In the genomic region with DNA sequence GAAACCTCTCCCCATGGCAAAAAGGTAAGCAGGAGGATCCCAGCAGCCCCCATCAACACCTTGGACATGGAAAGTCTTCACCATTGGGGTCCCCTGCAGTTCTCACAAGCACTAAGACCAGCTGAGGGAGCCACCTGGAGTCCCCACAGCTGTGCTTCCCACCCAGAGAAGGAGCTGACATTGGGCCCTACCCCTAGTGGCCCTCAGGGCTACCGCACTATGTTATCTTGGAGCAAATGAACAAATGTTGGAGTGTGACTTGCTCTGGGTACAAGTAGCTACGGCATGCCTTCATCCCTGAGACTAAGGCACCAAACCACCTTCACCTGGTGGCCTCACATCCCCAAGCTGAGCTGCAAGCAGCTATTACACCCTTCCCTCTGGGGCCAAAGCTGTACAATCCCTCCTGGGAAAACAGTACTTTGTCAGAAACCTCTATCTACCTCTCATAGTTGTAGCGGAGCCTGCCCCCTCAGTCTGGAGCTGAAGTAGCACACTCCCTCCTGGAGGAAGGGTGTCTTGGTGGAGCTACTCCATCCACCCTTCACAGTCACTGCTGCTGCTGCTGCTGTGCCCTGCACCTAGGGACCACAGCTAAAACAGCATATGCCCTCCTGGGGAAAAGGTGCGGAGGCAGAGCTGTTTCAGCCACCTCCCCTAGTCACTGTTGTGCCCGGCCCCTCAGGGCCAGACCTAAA, we compare ENCODE assay signal across 28 cellular contexts. TPM values are rescaled to one million over a fixed set of nuclear protein-coding genes. Genes with fewer than 3 reads are reported as not detected.
DNase-seq lines count a peak whose midpoint lies in the region; ATAC-seq and TF ChIP-seq lines count a peak whose summit lies in the region.
"Had no signal": no experiment of that assay in that cellular context is flagged by ENCODE, and none has a peak within 500 bp of the region (broad histone marks: within the 10 kb centered on the region; RNA-seq: fewer than 3 reads in every experiment).

No MANE protein-coding gene starts in this region.

- H2AFZ ChIP-seq in GM23338: peak overlapping the region; percentile 59
- H2AFZ ChIP-seq: GM23248 had no signal

- BruUV-seq in Panc1 (replicated peaks; lab: Mats Ljungman, UMichigan): no TSS peak

- H3K9me2 ChIP-seq in GM23338 (ENCODE audit: insufficient read depth): no peaks in the 10 kb centered on the region

- H3K4me3 ChIP-seq in GM23338 (no peak overlapping the region), Panc1 (ENCODE audit: low read depth in 2 of 2, low read length in 2 of 2) (no peak overlapping the region), upper lobe of right lung (no peak overlapping the region)
- H3K4me3 ChIP-seq: ascending aorta; BLaER1 treated with 17β-estradiol and CSF1 and Interleukin-3, amounts not matched to agents 10 nM and 100 nM; coronary artery; GM23248; left ventricle myocardium inferior; SJSA1; smooth muscle cell; thoracic aorta had no signal

- peaks cover 3% of the 10 kb centered on the region for H3K27me3 Mint-ChIP-seq in GM23338 (ENCODE audit: insufficient read depth, low read depth, poor library complexity)
- H3K27me3 Mint-ChIP-seq in activated T-cell treated with anti-CD3 and anti-CD28 coated beads, Interleukin-2, amount 50 U/mL, for 24 hours: peaks cover 9% of the 10 kb centered on the region

- H3K36me3 Mint-ChIP-seq in GM23338 (ENCODE audit: low read depth): peaks cover 29% of the 10 kb centered on the region
- H3K36me3 Mint-ChIP-seq in activated T-cell treated with anti-CD3 and anti-CD28 coated beads, Interleukin-2, amount 50 U/mL, for 24 hours (ENCODE audit: low read depth): peaks cover 2% of the 10 kb centered on the region

- in situ Hi-C loops in Panc1 (cut with HindIII; ENCODE audit: low pct_unique_long_range_greater_than_20kb, low sequenced_read_pairs): no loop called here

- no peak overlapping the region for H3K27ac Mint-ChIP-seq in GM23338
- H3K27ac Mint-ChIP-seq in activated T-cell treated with anti-CD3 and anti-CD28 coated beads, Interleukin-2, amount 50 U/mL, for 24 hours: no peak overlapping the region
- H3K27ac Mint-ChIP-seq: activated CD4-positive, alpha-beta T cell treated with anti-CD3 and anti-CD28 coated beads, Interleukin-2, amount 10 ng/mL, durations not matched to agents 7 days and 5 days; activated naive CD8-positive, alpha-beta T cell treated with anti-CD3 and anti-CD28 coated beads for 36 hours had no signal

- no peaks in the 10 kb centered on the region for H4K20me1 ChIP-seq in GM23338 (replicated peaks; ENCODE audit: insufficient read depth)
- H4K20me1 ChIP-seq: BLaER1 treated with 17β-estradiol and CSF1 and Interleukin-3, amounts not matched to agents 10 nM and 100 nM had no signal

- CTCF ChIA-PET in Panc1 (lab: Charles Lee): interaction anchor here (0.6 kb wide), 2 partner anchors 271 to 533 kb away, joined by 5 to 8 read pairs; no protein-coding TSS in a partner anchor

- H3K4me2 ChIP-seq in GM23338: no peak overlapping the region
- H3K4me2 ChIP-seq: BLaER1 treated with 17β-estradiol and CSF1 and Interleukin-3, amounts not matched to agents 10 nM and 100 nM; smooth muscle cell had no signal

- H3K27me3 ChIP-seq in GM23338 (ENCODE audit: insufficient read depth) (no peaks in the 10 kb centered on the region), Panc1 (ENCODE audit: control insufficient read depth, insufficient read depth, low read length) (no peaks in the 10 kb centered on the region), upper lobe of right lung (no peaks in the 10 kb centered on the region)
- H3K27me3 ChIP-seq: ascending aorta; BLaER1 treated with 17β-estradiol and CSF1 and Interleukin-3, amounts not matched to agents 10 nM and 100 nM; SJSA1 had no signal

- DNase-seq in GM23338 (ENCODE audit: low spot score) (peak; percentile 44), Panc1 (ENCODE audit: low read depth, low spot score) (no peak), iPS-NIHi7 (ENCODE audit: extremely low spot score) (peak; percentile 27), upper lobe of right lung (no peak)
- DNase-seq in activated T-cell treated with anti-CD3 and anti-CD28 coated beads, Interleukin-2, amount 50 U/mL, for 24 hours: no peak
- DNase-seq: activated CD4-positive, alpha-beta T cell treated with anti-CD3 and anti-CD28 coated beads, Interleukin-2, amount 10 ng/mL, durations not matched to agents 7 days and 5 days; activated effector memory CD4-positive, alpha-beta T cell treated with anti-CD3 and anti-CD28 coated beads, Interleukin-2, amount 50 U/mL, for 16 hours; activated naive CD8-positive, alpha-beta T cell treated with anti-CD3 and anti-CD28 coated beads for 36 hours; effector CD8-positive, alpha-beta T cell; glutamatergic neuron; GM23248; left ventricle myocardium inferior; mesenchymal stem cell; MV-4-11; NCI-H1694; NCI-H446; stimulated activated CD4-positive, alpha-beta T cell treated with anti-CD3 and anti-CD28 coated beads, Interleukin-1b, Interleukin-23, amount 100 ng/mL, for 48 hours; stimulated activated naive CD8-positive, alpha-beta T cell treated with anti-CD3 and anti-CD28 coated beads, Interleukin-15, amount 100 ng/mL, for 72 hours had no signal

- intact Hi-C loops in Panc1 (cut with micrococcal nuclease; ENCODE audit: unreplicated experiment): no loop called here
- intact Hi-C loops in upper lobe of right lung (cut with DNase I): no loop called here

- no peak overlapping the region for H3K27ac ChIP-seq in GM23338 (ENCODE audit: low read depth)
- H3K27ac ChIP-seq in Panc1 (ENCODE audit: low read length): no peak overlapping the region
- no peak overlapping the region for H3K27ac ChIP-seq in upper lobe of right lung
- H3K27ac ChIP-seq: ascending aorta; BLaER1 treated with 17β-estradiol and CSF1 and Interleukin-3, amounts not matched to agents 10 nM and 100 nM; coronary artery; GM23248; left ventricle myocardium inferior; RWPE1; SJSA1; thoracic aorta had no signal

- no peaks in the 10 kb centered on the region for H3K4me1 Mint-ChIP-seq in GM23338
- H3K4me1 Mint-ChIP-seq in activated T-cell treated with anti-CD3 and anti-CD28 coated beads, Interleukin-2, amount 50 U/mL, for 24 hours (ENCODE audit: low read depth): peaks cover 11% of the 10 kb centered on the region
- H3K4me1 Mint-ChIP-seq: activated CD4-positive, alpha-beta T cell treated with anti-CD3 and anti-CD28 coated beads, Interleukin-2, amount 10 ng/mL, durations not matched to agents 7 days and 5 days had no signal

- H3K36me3 ChIP-seq in GM23338 (ENCODE audit: insufficient read depth) (peaks cover 3% of the 10 kb centered on the region; the same call in 1 of the 2 replicates), Panc1 (ENCODE audit: control insufficient read depth, insufficient read depth, low read length) (no peaks in the 10 kb centered on the region), upper lobe of right lung (no peaks in the 10 kb centered on the region)
- H3K36me3 ChIP-seq: ascending aorta, left ventricle myocardium inferior, SJSA1, thoracic aorta had no signal

- peak; percentile 85 for ATAC-seq in GM23338
- ATAC-seq in Panc1: peak; percentile 65
- peak; percentile 16 for ATAC-seq in upper lobe of right lung
- no peak for ATAC-seq in HG03045 (IDR thresholded peaks at IDR 0.05; ENCODE audit: unreplicated experiment)
- ATAC-seq in GM18909 (IDR thresholded peaks at IDR 0.05; ENCODE audit: poor library complexity, unreplicated experiment): no peak
- ATAC-seq: stimulated activated naive CD8-positive, alpha-beta T cell treated with anti-CD3 and anti-CD28 coated beads, Interleukin-15, amount 100 ng/mL, for 72 hours had no signal

- POLR2A ChIA-PET in Panc1 (lab: Charles Lee): no interaction called here

- H3K4me1 ChIP-seq in GM23338 (ENCODE audit: insufficient read depth): no peaks in the 10 kb centered on the region
- no peaks in the 10 kb centered on the region for H3K4me1 ChIP-seq in Panc1 (ENCODE audit: control insufficient read depth, insufficient read depth, low read length)
- H3K4me1 ChIP-seq in upper lobe of right lung: no peaks in the 10 kb centered on the region
- H3K4me1 ChIP-seq: ascending aorta; BLaER1 treated with 17β-estradiol and CSF1 and Interleukin-3, amounts not matched to agents 10 nM and 100 nM; left ventricle myocardium inferior; SJSA1 had no signal

- 0 out of 2 replicates have a peak, but pooled peaks cover 4% of the 10 kb centered on the region for H3K9me3 ChIP-seq in Panc1 (ENCODE audit: control insufficient read depth, insufficient read depth, low read depth, low read length)
- no peaks in the 10 kb centered on the region for H3K9me3 ChIP-seq in upper lobe of right lung
- H3K9me3 ChIP-seq: thoracic aorta had no signal

- H3F3A ChIP-seq in GM23338 (replicated peaks; ENCODE audit: low read depth): no peaks in the 10 kb centered on the region

- peak; percentile 26 to 43 for TF ChIP-seq CTCF in GM23338 (conservative IDR thresholded peaks at IDR 0.05; ENCODE audit: low read depth in 2 of 2)
- peak; percentile 11; the same call in 1 of the 2 replicates for TF ChIP-seq CTCF in Panc1 (IDR thresholded peaks at IDR 0.05)
- TF ChIP-seq CTCF in upper lobe of right lung (IDR thresholded peaks at IDR 0.05): no peak

- no peak overlapping the region for H3K4me3 Mint-ChIP-seq in GM23338
- no peak overlapping the region for H3K4me3 Mint-ChIP-seq in activated T-cell treated with anti-CD3 and anti-CD28 coated beads, Interleukin-2, amount 50 U/mL, for 24 hours
- H3K4me3 Mint-ChIP-seq: activated CD4-positive, alpha-beta T cell treated with anti-CD3 and anti-CD28 coated beads, Interleukin-2, amount 10 ng/mL, durations not matched to agents 7 days and 5 days; activated naive CD8-positive, alpha-beta T cell treated with anti-CD3 and anti-CD28 coated beads for 36 hours; neural crest cell; stimulated activated naive CD8-positive, alpha-beta T cell treated with anti-CD3 and anti-CD28 coated beads, Interleukin-15, amount 100 ng/mL, for 72 hours had no signal

- H3K9me3 Mint-ChIP-seq in GM23338: peaks cover 31% of the 10 kb centered on the region
- peaks cover 4% of the 10 kb centered on the region for H3K9me3 Mint-ChIP-seq in activated T-cell treated with anti-CD3 and anti-CD28 coated beads, Interleukin-2, amount 50 U/mL, for 24 hours

- no peaks in the 10 kb centered on the region for H3K79me2 ChIP-seq in GM23338 (replicated peaks; ENCODE audit: insufficient read depth)

RNA-seq across cellular contexts. Expression of gene SERP1, which starts 42.7 kb away (rescaled TPM):
- total RNA-seq in GM23338 (2014; rRNA removed; shearing (Covaris generic)): 214 and 252 TPM in 2 replicates
- polyA plus RNA-seq in GM23338 (2016; fragmentation: Nextera tagmentation; extraction: Ambion mirVana): 211 and 229 TPM in 2 replicates
- 75.0 TPM for total RNA-seq in Panc1 (2021; ENCODE audit: unreplicated experiment)
- polyA plus RNA-seq in Panc1 (2012; ENCODE audit: insufficient read length): 204 TPM
- total RNA-seq in upper lobe of right lung: 132 TPM

RNA-seq across cellular contexts. Expression of gene EIF2A, which starts 43.0 kb away (rescaled TPM):
- 114 and 153 TPM in 2 replicates for total RNA-seq in GM23338 (2014; rRNA removed; shearing (Covaris generic))
- 65.6 and 95.2 TPM in 2 replicates for polyA plus RNA-seq in GM23338 (2016; fragmentation: Nextera tagmentation; extraction: Ambion mirVana)
- total RNA-seq in Panc1 (2021; ENCODE audit: unreplicated experiment): 70.0 TPM
- 42.4 TPM for polyA plus RNA-seq in Panc1 (2012; ENCODE audit: insufficient read length)
- 83.8 TPM for total RNA-seq in upper lobe of right lung

Comparison
In these comparisons a context has a peak if more than half of its experiments do, and no peak if none do; other contexts are left out.
1. ATAC-seq: peak in GM23338 (single experiment), Panc1 (single experiment) and upper lobe of right lung (single experiment); none in HG03045 (single experiment) and GM18909 (single experiment).
2. DNase-seq: peak in GM23338 (single experiment) and iPS-NIHi7 (single experiment); none in Panc1 (single experiment), upper lobe of right lung (single experiment) and activated T-cell treated with anti-CD3 and anti-CD28 coated beads, Interleukin-2, amount 50 U/mL, for 24 hours (single experiment).